8 cellular contexts compared by ENCODE assay signal in the genomic region with DNA sequence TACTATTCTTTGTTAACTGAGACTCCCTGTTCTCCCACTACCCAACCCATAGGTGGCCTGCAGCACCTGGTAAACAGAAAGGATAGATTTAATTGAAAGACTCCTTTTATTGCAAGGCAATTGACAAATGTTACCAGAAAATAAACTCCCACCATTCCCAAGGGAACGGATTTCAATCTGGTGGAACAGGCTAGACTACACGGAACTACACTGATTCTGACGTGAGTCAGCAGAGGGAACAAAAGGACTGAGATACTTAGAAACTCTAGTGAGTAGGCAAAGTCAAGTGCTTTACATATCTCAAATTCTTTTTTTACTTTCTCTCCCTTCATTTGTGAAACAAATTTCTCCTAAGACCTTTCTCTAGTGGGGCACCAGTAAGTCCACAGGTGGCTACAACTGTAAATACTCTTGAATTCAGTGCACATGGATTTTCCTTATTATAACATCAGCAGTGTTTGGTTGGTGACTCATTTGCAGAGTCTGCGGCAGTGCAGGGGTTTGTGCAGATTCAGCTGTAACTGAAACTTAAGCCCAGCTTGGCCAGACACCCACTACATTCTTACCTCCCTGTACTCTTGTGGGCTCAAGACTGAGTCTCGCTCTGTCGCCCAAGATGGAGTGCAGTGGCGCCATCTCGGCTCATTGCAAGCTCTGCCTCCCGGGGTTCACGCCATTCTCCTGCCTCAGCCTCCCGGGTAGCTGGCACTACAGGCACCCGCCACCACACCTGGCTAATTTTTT. TPM values are rescaled to one million over a fixed set of nuclear protein-coding genes. Genes with fewer than 3 reads are reported as not detected.
DNase-seq lines count a peak whose midpoint lies in the region; ATAC-seq and TF ChIP-seq lines count a peak whose summit lies in the region.

No MANE protein-coding gene starts in this region.

- H3K4me1 ChIP-seq in colonic mucosa: peaks cover 6% of the 10 kb centered on the region
- peaks cover 50% of the 10 kb centered on the region for H3K4me1 ChIP-seq in skeletal muscle satellite cell (ENCODE audit: control insufficient read depth, insufficient read depth, low read length)

- H3K27me3 ChIP-seq in colonic mucosa (no peaks in the 10 kb centered on the region), skeletal muscle satellite cell (ENCODE audit: control insufficient read depth, insufficient read depth, low read length) (no peaks in the 10 kb centered on the region)

- no peaks in the 10 kb centered on the region for H3K9me3 ChIP-seq in colonic mucosa
- no peaks in the 10 kb centered on the region for H3K9me3 ChIP-seq in skeletal muscle satellite cell (replicated peaks; ENCODE audit: low read length)

- POLR2A ChIA-PET in activated CD4-positive, alpha-beta T cell treated with anti-CD3 and anti-CD28 coated beads, Interleukin-2, amount 10 ng/mL, durations not matched to agents 7 days and 5 days (lab: Charles Lee): no interaction called here

- H3K4me2 ChIP-seq in skeletal muscle satellite cell (ENCODE audit: low read length): peak overlapping the region; percentile 66

- peaks cover 17% of the 10 kb centered on the region for H3K36me3 Mint-ChIP-seq in activated CD4-positive, alpha-beta T cell treated with anti-CD3 and anti-CD28 coated beads, Interleukin-2, amount 10 ng/mL, durations not matched to agents 7 days and 5 days (ENCODE audit: low read depth)

- peaks cover 3% of the 10 kb centered on the region for H3K9me3 Mint-ChIP-seq in activated CD4-positive, alpha-beta T cell treated with anti-CD3 and anti-CD28 coated beads, Interleukin-2, amount 10 ng/mL, durations not matched to agents 7 days and 5 days

- no peak overlapping the region for H3K27ac Mint-ChIP-seq in activated CD4-positive, alpha-beta T cell treated with anti-CD3 and anti-CD28 coated beads, Interleukin-2, amount 10 ng/mL, durations not matched to agents 7 days and 5 days

- peak overlapping the region; percentile 72 for H3K27ac ChIP-seq in colonic mucosa
- no peak overlapping the region for H3K27ac ChIP-seq in coronary artery

- intact Hi-C loops in colonic mucosa (cut with DNase I): no loop called here

- H3K9ac ChIP-seq in colonic mucosa (ENCODE audit: low read depth in 2 of 2, low read length in 2 of 2): peak overlapping the region in 1 of 2 donors; percentile 66
- H3K9ac ChIP-seq in skeletal muscle satellite cell (ENCODE audit: low read depth, low read length): peak overlapping the region; percentile 54

- H3K4me3 Mint-ChIP-seq in activated CD4-positive, alpha-beta T cell treated with anti-CD3 and anti-CD28 coated beads, Interleukin-2, amount 10 ng/mL, durations not matched to agents 7 days and 5 days: no peak overlapping the region

- peaks cover 25% of the 10 kb centered on the region for H3K4me1 Mint-ChIP-seq in activated CD4-positive, alpha-beta T cell treated with anti-CD3 and anti-CD28 coated beads, Interleukin-2, amount 10 ng/mL, durations not matched to agents 7 days and 5 days

- no peaks in the 10 kb centered on the region for H3K36me3 ChIP-seq in colonic mucosa
- H3K36me3 ChIP-seq in skeletal muscle satellite cell (ENCODE audit: insufficient read depth, low read length): no peaks in the 10 kb centered on the region

- DNase-seq in activated CD4-positive, alpha-beta T cell treated with anti-CD3 and anti-CD28 coated beads for 48 hours: peak; percentile 19
- no peak for DNase-seq in activated CD4-positive, alpha-beta T cell treated with anti-CD3 and anti-CD28 coated beads for 4 hours
- DNase-seq in NCI-H1436 (lab: John Stamatoyannopoulos, UW) (peak; percentile 28), colonic mucosa (peak; percentile 65), coronary artery (ENCODE audit: low spot score) (no peak)
- no peak for DNase-seq in activated CD4-positive, alpha-beta T cell treated with anti-CD3 and anti-CD28 coated beads, Interleukin-2, amount 10 ng/mL, durations not matched to agents 7 days and 5 days

- no peaks in the 10 kb centered on the region for H3K27me3 Mint-ChIP-seq in activated CD4-positive, alpha-beta T cell treated with anti-CD3 and anti-CD28 coated beads, Interleukin-2, amount 10 ng/mL, durations not matched to agents 7 days and 5 days

- H3K4me3 ChIP-seq in colonic mucosa (no peak overlapping the region), skeletal muscle satellite cell (ENCODE audit: low read length) (no peak overlapping the region), coronary artery (no peak overlapping the region)

- CTCF ChIA-PET in activated CD4-positive, alpha-beta T cell treated with anti-CD3 and anti-CD28 coated beads, Interleukin-2, amount 10 ng/mL, durations not matched to agents 7 days and 5 days (lab: Charles Lee): interaction anchor here (1.0 kb wide), 1 partner anchor 12 kb away, joined by 3 read pairs; no protein-coding TSS in a partner anchor

- peak; percentile 92 for ATAC-seq in HG02759 (IDR thresholded peaks at IDR 0.05; ENCODE audit: unreplicated experiment)

- no peak for TF ChIP-seq CTCF in colonic mucosa (IDR thresholded peaks at IDR 0.05)
- TF ChIP-seq CTCF in coronary artery (IDR thresholded peaks at IDR 0.05): no peak

RNA-seq across cellular contexts. Expression of a gene that starts 34.3 kb away (rescaled TPM):
- total RNA-seq in colonic mucosa: under 1 TPM; 0.90 to 0.94 TPM
- total RNA-seq in skeletal muscle satellite cell (2012; rRNA removed): not detected in 2 replicates
- under 1 TPM in 1 of 2 experiments, not detected in 1; 0.35 TPM for total RNA-seq in activated CD4-positive, alpha-beta T cell treated with anti-CD3 and anti-CD28 coated beads, Interleukin-2, amount 10 ng/mL, durations not matched to agents 7 days and 5 days

RNA-seq across cellular contexts. Expression of a gene that starts 40.8 kb away (rescaled TPM):
- total RNA-seq in colonic mucosa: 100 to 1,000 TPM in 1 of 2 donors, 10 to 100 TPM in 1; 99.0 to 180 TPM
- 33.6 and 41.8 TPM in 2 replicates for total RNA-seq in skeletal muscle satellite cell (2012; rRNA removed)
- 100 to 1,000 TPM; 137 to 146 TPM for total RNA-seq in activated CD4-positive, alpha-beta T cell treated with anti-CD3 and anti-CD28 coated beads, Interleukin-2, amount 10 ng/mL, durations not matched to agents 7 days and 5 days

Comparison
In these comparisons a context has a peak if more than half of its experiments do, and no peak if none do; other contexts are left out.
1. DNase-seq: peak in activated CD4-positive, alpha-beta T cell treated with anti-CD3 and anti-CD28 coated beads for 48 hours (single experiment), NCI-H1436 (single experiment) and colonic mucosa (single experiment); none in activated CD4-positive, alpha-beta T cell treated with anti-CD3 and anti-CD28 coated beads for 4 hours (0 of 2), coronary artery (single experiment) and activated CD4-positive, alpha-beta T cell treated with anti-CD3 and anti-CD28 coated beads, Interleukin-2, amount 10 ng/mL, durations not matched to agents 7 days and 5 days (single experiment).